ENCODE assay signal across 8 cellular contexts in genomic region chr1:11893907-11894251, GRCh38. TPM values are rescaled to one million over a fixed set of nuclear protein-coding genes. Genes with fewer than 3 reads are reported as not detected.
DNase-seq lines count a peak whose midpoint lies in the region; ATAC-seq and TF ChIP-seq lines count a peak whose summit lies in the region.

No MANE protein-coding gene starts in this region.

- intact Hi-C loops in sciatic nerve (cut with DNase I): no loop called here

- peak; percentile 50 for DNase-seq in DMS53 treated with DMSO at 0.1 percent for 48 hours (lab: John Stamatoyannopoulos, UW; ENCODE audit: unreplicated experiment)
- DNase-seq in HuH-7.5 (ENCODE audit: low spot score): peak; percentile 89
- DNase-seq in SJCRH30: peak; percentile 62 to 80
- DNase-seq in activated naive CD4-positive, alpha-beta T cell treated with Interleukin-2 at 50 U/mL for 16 hours: peak; percentile 71
- peak; percentile 59 to 78 for DNase-seq in cardiac muscle cell (ENCODE audit: low read depth in 1 of 2, low spot score in 1 of 2)
- peak; percentile 77 for DNase-seq in sciatic nerve (ENCODE audit: low spot score)

- H3K36me3 ChIP-seq in SJCRH30 (no peaks in the 10 kb centered on the region), cardiac muscle cell (no peaks in the 10 kb centered on the region)

- no peak overlapping the region for H3K4me3 ChIP-seq in SJCRH30
- H3K4me3 ChIP-seq in cardiac muscle cell: no peak overlapping the region

- TF ChIP-seq CTCF in cardiac muscle cell (IDR thresholded peaks at IDR 0.05; ENCODE audit: low read depth, low read length): peak; percentile 97

- peaks cover 4% of the 10 kb centered on the region; the same call in 1 of the 2 replicates for H3K27me3 ChIP-seq in SJCRH30
- H3K27me3 ChIP-seq in cardiac muscle cell: peaks cover 14% of the 10 kb centered on the region

- peak; percentile 78 for ATAC-seq in sciatic nerve
- ATAC-seq in HG02610 (IDR thresholded peaks at IDR 0.05; ENCODE audit: unreplicated experiment): no peak
- no peak for ATAC-seq in HG03457 (IDR thresholded peaks at IDR 0.05; ENCODE audit: unreplicated experiment)

- H3K27ac ChIP-seq in SJCRH30: no peak overlapping the region
- no peak overlapping the region for H3K27ac ChIP-seq in cardiac muscle cell

- H3K9me3 ChIP-seq in SJCRH30 (replicated peaks): no peaks in the 10 kb centered on the region
- H3K9me3 ChIP-seq in cardiac muscle cell (ENCODE audit: low read depth): no peaks in the 10 kb centered on the region

- H3K4me1 ChIP-seq in SJCRH30: no peaks in the 10 kb centered on the region
- no peaks in the 10 kb centered on the region for H3K4me1 ChIP-seq in cardiac muscle cell (ENCODE audit: low read depth)

RNA-seq across cellular contexts. Expression of gene KIAA2013, which starts 32.3 kb away (rescaled TPM):
- total RNA-seq in SJCRH30 (2014; rRNA removed; shearing (Covaris generic)): 62.8 and 64.0 TPM in 2 replicates
- 98.0 and 112 TPM in 2 replicates for total RNA-seq in cardiac muscle cell
- polyA plus RNA-seq in cardiac muscle cell: 100 and 115 TPM in 2 replicates
- total RNA-seq in sciatic nerve: 27.0 TPM

RNA-seq across cellular contexts. Expression of gene NPPB, which starts 35.1 kb away (rescaled TPM):
- total RNA-seq in SJCRH30 (2014; rRNA removed; shearing (Covaris generic)): 0.67 and 0.89 TPM in 2 replicates
- total RNA-seq in cardiac muscle cell (18.9 and 192 TPM in 2 replicates), sciatic nerve (not detected)
- polyA plus RNA-seq in cardiac muscle cell: 30.8 and 188 TPM in 2 replicates

RNA-seq across cellular contexts. Expression of gene PLOD1, which starts 40.6 kb away (rescaled TPM):
- total RNA-seq in SJCRH30 (2014; rRNA removed; shearing (Covaris generic)): 138 and 142 TPM in 2 replicates
- 158 and 185 TPM in 2 replicates for total RNA-seq in cardiac muscle cell
- polyA plus RNA-seq in cardiac muscle cell: 149 and 167 TPM in 2 replicates
- total RNA-seq in sciatic nerve: 60.7 TPM

RNA-seq across cellular contexts. Expression of gene NPPA, which starts 46.3 kb away (rescaled TPM):
- 0.61 and 1.3 TPM in 2 replicates for total RNA-seq in SJCRH30 (2014; rRNA removed; shearing (Covaris generic))
- total RNA-seq in cardiac muscle cell (57.5 and 331 TPM in 2 replicates), sciatic nerve (0.45 TPM)
- polyA plus RNA-seq in cardiac muscle cell: 90.0 and 601 TPM in 2 replicates

Comparison
In these comparisons a context has a peak if more than half of its experiments do, and no peak if none do; other contexts are left out.
1. RNA of gene NPPB, which starts 35.1 kb away (total RNA-seq): 18.9 to 192 TPM in cardiac muscle cell; 0.67 to 0.89 TPM in SJCRH30 and not detected in sciatic nerve (single experiment); every median in the first group is over 10 times any median in the second.
2. Peak in every context shown above with its lines, with median percentiles within 50 percentile points of each other: DNase-seq.